26 cellular contexts compared by ENCODE assay signal in the genomic region with DNA sequence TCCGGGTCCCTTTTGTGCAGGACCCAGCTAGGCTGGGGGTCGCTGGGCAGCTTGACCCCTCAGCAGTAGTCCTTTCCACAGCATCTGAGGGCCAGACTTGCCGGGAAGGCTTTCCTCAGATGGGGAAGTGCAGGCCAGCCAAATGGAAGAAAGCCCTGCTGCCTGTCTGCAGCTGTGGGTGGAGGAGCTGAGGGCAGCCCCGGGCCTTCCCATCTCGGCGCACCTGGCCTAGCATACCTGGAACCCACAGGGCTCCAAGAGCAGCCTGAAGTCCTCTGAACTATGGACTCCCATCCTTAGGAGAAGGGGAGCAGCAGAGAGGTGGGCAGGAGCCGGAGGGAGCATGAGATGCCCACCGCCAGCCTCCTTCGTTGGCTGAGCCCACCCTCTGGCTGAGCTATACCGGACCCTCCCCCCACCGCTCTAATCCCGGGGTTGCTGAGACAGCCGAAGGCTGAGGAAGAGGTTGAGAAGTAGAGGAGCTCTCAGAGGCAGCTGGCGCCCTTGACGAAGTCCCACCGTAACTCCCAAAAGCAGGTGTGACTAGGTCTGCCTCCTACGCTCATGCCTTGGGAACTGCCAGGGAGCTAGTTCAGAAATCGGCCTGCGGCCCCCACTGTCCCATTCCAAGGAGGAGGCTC.
"Had no signal": no experiment of that assay in that cellular context is flagged by ENCODE, and none has a peak within 500 bp of the region (broad histone marks: within the 10 kb centered on the region; RNA-seq: fewer than 3 reads in every experiment).

No MANE protein-coding gene starts in this region.

- H3K36me3 Mint-ChIP-seq: activated naive CD8-positive, alpha-beta T cell treated with anti-CD3 and anti-CD28 coated beads for 36 hours; brain; mesothelial cell of epicardium; naive thymus-derived CD8-positive, alpha-beta T cell; type B pancreatic cell had no signal

- H3K27me3 ChIP-seq: ascending aorta, cardiac muscle cell, dorsolateral prefrontal cortex, hepatocyte, spleen, testis, uterus had no signal

- H3K4me3 ChIP-seq: ascending aorta, cardiac muscle cell, coronary artery, dorsolateral prefrontal cortex, hepatocyte, spleen, testis, uterus had no signal

- H3K27ac Mint-ChIP-seq: activated naive CD8-positive, alpha-beta T cell treated with anti-CD3 and anti-CD28 coated beads for 36 hours; mesothelial cell of epicardium; type B pancreatic cell had no signal

- ATAC-seq: stimulated activated naive CD8-positive, alpha-beta T cell treated with anti-CD3 and anti-CD28 coated beads, Interleukin-15, Interleukin-2, amounts not matched to agents 100 U/mL and 50 U/mL, for 24 hours had no signal

- H3K4me2 ChIP-seq: hepatocyte had no signal

- H3K79me2 ChIP-seq: hepatocyte had no signal

- H3K9me3 ChIP-seq: ascending aorta, spleen, testis, uterus had no signal

- H3K36me3 ChIP-seq: ascending aorta, cardiac muscle cell, spleen, uterus had no signal

- H3K27ac ChIP-seq: ascending aorta, cardiac muscle cell, coronary artery, hepatocyte, spleen, testis, uterus had no signal

- H2AFZ ChIP-seq: hepatocyte had no signal

- H3K27me3 Mint-ChIP-seq: activated naive CD8-positive, alpha-beta T cell treated with anti-CD3 and anti-CD28 coated beads for 36 hours; brain; naive thymus-derived CD8-positive, alpha-beta T cell; T-helper 17 cell; type B pancreatic cell had no signal

- H3K9me3 Mint-ChIP-seq: activated naive CD8-positive, alpha-beta T cell treated with anti-CD3 and anti-CD28 coated beads for 36 hours; brain; mesothelial cell of epicardium; naive thymus-derived CD8-positive, alpha-beta T cell; neural crest cell; type B pancreatic cell had no signal

- H3K4me1 ChIP-seq: uterus had no signal

- DNase-seq: activated CD4-positive, alpha-beta T cell treated with anti-CD3 and anti-CD28 coated beads, Interleukin-2, amount 50 U/mL, for 4 hours; activated CD4-positive, CD25-positive, alpha-beta regulatory T cell treated with anti-CD3 and anti-CD28 coated beads, Interleukin-2, amount 50 U/mL, for 72 hours; activated CD8-positive, alpha-beta memory T cell treated with anti-CD3 and anti-CD28 coated beads, Interleukin-2, amount 50 U/mL, for 4 hours; activated naive CD4-positive, alpha-beta T cell; activated naive CD8-positive, alpha-beta T cell treated with anti-CD3 and anti-CD28 coated beads for 36 hours; effector memory CD4-positive, alpha-beta T cell; glutamatergic neuron; left ventricle myocardium superior; naive thymus-derived CD8-positive, alpha-beta T cell; occipital lobe; posterior cingulate gyrus; stimulated activated naive CD8-positive, alpha-beta T cell treated with anti-CD3 and anti-CD28 coated beads, Interleukin-15, Interleukin-2, amounts not matched to agents 100 U/mL and 50 U/mL, for 24 hours; T-helper 17 cell; T1000; uterus had no signal

- H3K4me3 Mint-ChIP-seq: activated naive CD8-positive, alpha-beta T cell treated with anti-CD3 and anti-CD28 coated beads for 36 hours; brain; mesothelial cell of epicardium; neural crest cell; T-helper 17 cell; type B pancreatic cell had no signal
